In the genomic region with DNA sequence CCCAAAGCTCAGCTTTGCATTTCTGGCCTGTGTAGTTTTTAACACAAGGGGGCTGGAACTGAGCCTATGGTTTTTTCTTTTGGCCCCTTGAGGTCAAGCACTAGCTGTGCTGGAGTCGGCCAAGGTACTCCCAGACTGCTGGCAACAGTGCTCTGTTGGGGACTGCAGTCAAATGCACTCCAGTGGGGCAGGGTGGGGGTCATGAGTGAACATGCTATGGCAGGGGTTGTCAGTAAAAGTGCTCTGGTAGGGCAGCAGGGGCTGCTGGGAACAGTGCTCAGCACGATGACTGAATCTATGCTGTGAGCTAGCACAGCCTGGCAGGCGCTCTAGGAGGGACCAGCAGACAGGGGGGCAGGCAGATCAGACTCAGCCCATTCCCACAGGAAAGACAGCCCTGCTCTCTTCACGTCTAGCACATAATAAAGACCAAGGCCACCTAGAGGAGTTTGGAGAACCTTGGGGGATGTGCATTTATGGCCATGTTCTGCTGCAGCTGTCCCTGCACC, we compare ENCODE assay signal across 19 cellular contexts. TPM values are rescaled to one million over a fixed set of nuclear protein-coding genes. Genes with fewer than 3 reads are reported as not detected.
A peak's percentile ranks its signal among the peaks of the same experiment; 100 is the strongest.
DNase-seq lines count a peak whose midpoint lies in the region; ATAC-seq and TF ChIP-seq lines count a peak whose summit lies in the region.
"Had no signal": no experiment of that assay in that cellular context is flagged by ENCODE, and none has a peak within 500 bp of the region (broad histone marks: within the 10 kb centered on the region; RNA-seq: fewer than 3 reads in every experiment).

No MANE protein-coding gene starts in this region.

- H3K9me3 ChIP-seq in endodermal cell (ENCODE audit: control insufficient read depth, low read length), result peaks cover 4% of the 10 kb centered on the region
- no peaks in the 10 kb centered on the region for H3K9me3 ChIP-seq in CD8-positive, alpha-beta T cell (ENCODE audit: low read length)
- H3K9me3 ChIP-seq: A549, BLaER1, HAP-1 had no signal

- no peak for ATAC-seq in Right ventricle myocardium inferior
- ATAC-seq in Right ventricle myocardium superior (ENCODE audit: poor library complexity), result no peak
- ATAC-seq in stimulated activated memory B cell treated with anti-CD40 and anti-IgM and Interleukin-4, amounts not matched to agents 10 μg/mL and 1 μg/mL and 100 μg/mL, for 72 hours, result peak; percentile 16
- ATAC-seq in CD8-positive, alpha-beta T cell, result no peak
- no peak for ATAC-seq in activated CD8-positive, alpha-beta memory T cell treated with anti-CD3 and anti-CD28 coated beads, Interleukin-2, amount 10 ng/mL, durations not matched to agents 7 days and 5 days
- ATAC-seq: A549, HepG2 had no signal

- peaks cover 4% of the 10 kb centered on the region for H3K9me3 Mint-ChIP-seq in endodermal cell
- H3K9me3 Mint-ChIP-seq in stimulated activated memory B cell treated with anti-CD40 and anti-IgM and Interleukin-4, amounts not matched to agents 10 μg/mL and 1 μg/mL and 100 μg/mL, for 72 hours, result no peaks in the 10 kb centered on the region
- no peaks in the 10 kb centered on the region for H3K9me3 Mint-ChIP-seq in CD8-positive, alpha-beta T cell
- no peaks in the 10 kb centered on the region for H3K9me3 Mint-ChIP-seq in activated CD8-positive, alpha-beta memory T cell treated with anti-CD3 and anti-CD28 coated beads, Interleukin-2, amount 10 ng/mL, durations not matched to agents 7 days and 5 days (ENCODE audit: low read depth)

- no peaks in the 10 kb centered on the region for H3K36me3 ChIP-seq in endodermal cell (ENCODE audit: control insufficient read depth, insufficient read depth, low read length)
- H3K36me3 ChIP-seq in CD8-positive, alpha-beta T cell (ENCODE audit: insufficient read depth, low read length), result no peaks in the 10 kb centered on the region
- H3K36me3 ChIP-seq: BLaER1, HAP-1 had no signal

- H3K4me3 ChIP-seq in endodermal cell (ENCODE audit: low read length), result no peak overlapping the region
- H3K4me3 ChIP-seq in CD8-positive, alpha-beta T cell (ENCODE audit: low read depth, low read length), result no peak overlapping the region
- H3K4me3 ChIP-seq: A549, BLaER1, HAP-1 had no signal

- no peaks in the 10 kb centered on the region for H3K27me3 ChIP-seq in endodermal cell (ENCODE audit: control insufficient read depth, insufficient read depth, low read length, poor library complexity, severe bottlenecking)
- no peaks in the 10 kb centered on the region for H3K27me3 ChIP-seq in CD8-positive, alpha-beta T cell (ENCODE audit: insufficient read depth, low read length)
- H3K27me3 ChIP-seq: BLaER1 had no signal

- POLR2A ChIA-PET in CD8-positive, alpha-beta T cell (lab: Charles Lee), result interaction anchor here (0.6 kb wide), 1 partner anchor 438 kb away, joined by 4 read pairs; no protein-coding TSS in a partner anchor

- no peak for TF ChIP-seq CTCF in endodermal cell (conservative IDR thresholded peaks at IDR 0.05)
- no peak for TF ChIP-seq CTCF in CD8-positive, alpha-beta T cell (IDR thresholded peaks at IDR 0.05)

- 90 to 92% methylated on average over 4 of the region's 4 CpGs for WGBS in endodermal cell (ENCODE audit: insufficient coverage in 1 of 2, insufficient read length in 1 of 2), 2 experiments

- CTCF ChIA-PET in CD8-positive, alpha-beta T cell (lab: Charles Lee), result interaction anchor here (0.6 kb wide), 1 partner anchor 192 kb away, joined by 3 read pairs; no protein-coding TSS in a partner anchor
- CTCF ChIA-PET in activated CD8-positive, alpha-beta memory T cell treated with anti-CD3 and anti-CD28 coated beads, Interleukin-2, amount 10 ng/mL, durations not matched to agents 7 days and 5 days (lab: Charles Lee), result no interaction called here

- H3K36me3 Mint-ChIP-seq in endodermal cell (ENCODE audit: low read depth), result no peaks in the 10 kb centered on the region
- no peaks in the 10 kb centered on the region for H3K36me3 Mint-ChIP-seq in stimulated activated memory B cell treated with anti-CD40 and anti-IgM and Interleukin-4, amounts not matched to agents 10 μg/mL and 1 μg/mL and 100 μg/mL, for 72 hours
- no peaks in the 10 kb centered on the region for H3K36me3 Mint-ChIP-seq in CD8-positive, alpha-beta T cell
- H3K36me3 Mint-ChIP-seq in activated CD8-positive, alpha-beta memory T cell treated with anti-CD3 and anti-CD28 coated beads, Interleukin-2, amount 10 ng/mL, durations not matched to agents 7 days and 5 days, result no peaks in the 10 kb centered on the region
- H3K36me3 Mint-ChIP-seq: CD14-positive monocyte; CD4-positive, alpha-beta memory T cell had no signal

- H3K4me1 Mint-ChIP-seq in endodermal cell, result peaks cover 12% of the 10 kb centered on the region
- no peaks in the 10 kb centered on the region for H3K4me1 Mint-ChIP-seq in stimulated activated memory B cell treated with anti-CD40 and anti-IgM and Interleukin-4, amounts not matched to agents 10 μg/mL and 1 μg/mL and 100 μg/mL, for 72 hours
- peaks cover 13% of the 10 kb centered on the region for H3K4me1 Mint-ChIP-seq in CD8-positive, alpha-beta T cell (ENCODE audit: low read depth)
- H3K4me1 Mint-ChIP-seq in activated CD8-positive, alpha-beta memory T cell treated with anti-CD3 and anti-CD28 coated beads, Interleukin-2, amount 10 ng/mL, durations not matched to agents 7 days and 5 days, result peaks cover 1% of the 10 kb centered on the region
- H3K4me1 Mint-ChIP-seq: CD14-positive monocyte had no signal

- intact Hi-C loops in Right ventricle myocardium inferior (cut with DNase I), result no loop called here
- intact Hi-C loops in Right ventricle myocardium superior (cut with DNase I), result no loop called here
- intact Hi-C loops in CD8-positive, alpha-beta T cell (cut with DNase I, micrococcal nuclease), result no loop called here

- peak; percentile 51 for DNase-seq in Right ventricle myocardium inferior (ENCODE audit: missing footprints)
- DNase-seq in Right ventricle myocardium superior, result no peak
- DNase-seq in NCI-H146 treated with DMSO at 0.1 percent for 48 hours (lab: John Stamatoyannopoulos, UW; ENCODE audit: unreplicated experiment), result peak; percentile 8
- DNase-seq in endodermal cell, result peak; percentile 54
- no peak for DNase-seq in CD8-positive, alpha-beta T cell
- no peak for DNase-seq in AG08396 (ENCODE audit: low spot score)
- no peak for DNase-seq in activated CD8-positive, alpha-beta memory T cell treated with anti-CD3 and anti-CD28 coated beads, Interleukin-2, amount 10 ng/mL, durations not matched to agents 7 days and 5 days
- DNase-seq: Calu3; CD4-positive, alpha-beta memory T cell; DMS79 treated with DMSO at 0.1 percent for 48 hours; GF-D8; GOT3 had no signal

- peaks cover 8% of the 10 kb centered on the region for H3K4me1 ChIP-seq in endodermal cell (ENCODE audit: control insufficient read depth, insufficient read depth, low read length)
- peaks cover 11% of the 10 kb centered on the region for H3K4me1 ChIP-seq in CD8-positive, alpha-beta T cell (ENCODE audit: insufficient read depth, low read length)
- H3K4me1 ChIP-seq: A549, BLaER1, HAP-1 had no signal

- no peaks in the 10 kb centered on the region for H3K27me3 Mint-ChIP-seq in endodermal cell (ENCODE audit: insufficient read depth)
- peaks cover 11% of the 10 kb centered on the region for H3K27me3 Mint-ChIP-seq in stimulated activated memory B cell treated with anti-CD40 and anti-IgM and Interleukin-4, amounts not matched to agents 10 μg/mL and 1 μg/mL and 100 μg/mL, for 72 hours
- H3K27me3 Mint-ChIP-seq in CD8-positive, alpha-beta T cell (ENCODE audit: low read depth), result no peaks in the 10 kb centered on the region
- peaks cover 35% of the 10 kb centered on the region for H3K27me3 Mint-ChIP-seq in activated CD8-positive, alpha-beta memory T cell treated with anti-CD3 and anti-CD28 coated beads, Interleukin-2, amount 10 ng/mL, durations not matched to agents 7 days and 5 days

- no peak overlapping the region for H3K4me3 Mint-ChIP-seq in endodermal cell
- no peak overlapping the region for H3K4me3 Mint-ChIP-seq in stimulated activated memory B cell treated with anti-CD40 and anti-IgM and Interleukin-4, amounts not matched to agents 10 μg/mL and 1 μg/mL and 100 μg/mL, for 72 hours
- no peak overlapping the region for H3K4me3 Mint-ChIP-seq in CD8-positive, alpha-beta T cell
- no peak overlapping the region for H3K4me3 Mint-ChIP-seq in activated CD8-positive, alpha-beta memory T cell treated with anti-CD3 and anti-CD28 coated beads, Interleukin-2, amount 10 ng/mL, durations not matched to agents 7 days and 5 days
- H3K4me3 Mint-ChIP-seq: CD14-positive monocyte had no signal

- no peak overlapping the region for H3K27ac Mint-ChIP-seq in endodermal cell
- no peak overlapping the region for H3K27ac Mint-ChIP-seq in stimulated activated memory B cell treated with anti-CD40 and anti-IgM and Interleukin-4, amounts not matched to agents 10 μg/mL and 1 μg/mL and 100 μg/mL, for 72 hours
- no peak overlapping the region for H3K27ac Mint-ChIP-seq in CD8-positive, alpha-beta T cell
- no peak overlapping the region for H3K27ac Mint-ChIP-seq in activated CD8-positive, alpha-beta memory T cell treated with anti-CD3 and anti-CD28 coated beads, Interleukin-2, amount 10 ng/mL, durations not matched to agents 7 days and 5 days
- H3K27ac Mint-ChIP-seq: CD14-positive monocyte; CD4-positive, alpha-beta memory T cell had no signal

- H3K27ac ChIP-seq in endodermal cell (ENCODE audit: low read depth, low read length), result no peak overlapping the region
- no peak overlapping the region for H3K27ac ChIP-seq in CD8-positive, alpha-beta T cell (ENCODE audit: low read depth, low read length)
- H3K27ac ChIP-seq: 22Rv1, A549, BLaER1 had no signal

- H3K9ac ChIP-seq in endodermal cell (ENCODE audit: extremely low read depth, low read length, poor library complexity, severe bottlenecking), result no peak overlapping the region
- H3K9ac ChIP-seq: BLaER1 had no signal

RNA-seq across cellular contexts. Expression of gene CERS6, which starts 55.0 kb away (rescaled TPM):
- 65.7 TPM for total RNA-seq in Right ventricle myocardium inferior
- 66.7 TPM for total RNA-seq in Right ventricle myocardium superior
- total RNA-seq in endodermal cell, result 10 to 100 TPM; 41.3 to 52.0 TPM
- polyA plus RNA-seq in endodermal cell (2013, experiment 1 of 2), result 31.7 TPM
- polyA plus RNA-seq in endodermal cell (2013, experiment 2 of 2), result 31.6 TPM
- 10 to 100 TPM; 17.9 to 18.5 TPM for total RNA-seq in CD8-positive, alpha-beta T cell
- 10 to 100 TPM in 1 of 2 experiments, 1 to 10 TPM in 1; 5.0 to 12.7 TPM for total RNA-seq in activated CD8-positive, alpha-beta memory T cell treated with anti-CD3 and anti-CD28 coated beads, Interleukin-2, amount 10 ng/mL, durations not matched to agents 7 days and 5 days

Comparison
In these comparisons a context has a peak if more than half of its experiments do, and no peak if none do; other contexts are left out.
1. DNase-seq: peak in Right ventricle myocardium inferior (single experiment), NCI-H146 treated with DMSO at 0.1 percent for 48 hours (single experiment) and endodermal cell (single experiment); none in Right ventricle myocardium superior (single experiment), CD8-positive, alpha-beta T cell (0 of 7), AG08396 (single experiment) and activated CD8-positive, alpha-beta memory T cell treated with anti-CD3 and anti-CD28 coated beads, Interleukin-2, amount 10 ng/mL, durations not matched to agents 7 days and 5 days (single experiment).